8 cellular contexts compared by ENCODE assay signal in genomic region chrX:130171446-130172126, GRCh38. TPM values are rescaled to one million over a fixed set of nuclear protein-coding genes. Genes with fewer than 3 reads are reported as not detected.
DNase-seq lines count a peak whose midpoint lies in the region; ATAC-seq and TF ChIP-seq lines count a peak whose summit lies in the region.

Gene RAB33A, plus strand, starts transcription at chrX:130171962. Its CDS starts 101 bp downstream, at chrX:130172063.

- peak; percentile 25 for DNase-seq in GM20000 (ENCODE audit: low spot score)
- peak; percentile 66 for DNase-seq in NCI-H69 (lab: John Stamatoyannopoulos, UW)
- DNase-seq in activated gamma-delta T cell treated with Interleukin-2 at 50 U/mL for 16 hours, result peak; percentile 23
- DNase-seq in germinal center (ENCODE audit: low spot score), result peak; percentile 33
- DNase-seq in occipital lobe (lab: John Stamatoyannopoulos, UW), result peak; percentile 61
- no peak for DNase-seq in dedifferentiated amniotic fluid mesenchymal stem cell (ENCODE audit: extremely low spot score)

- H3K4me1 ChIP-seq in BLaER1, result peaks cover 40% of the 10 kb centered on the region

- H3K27ac ChIP-seq in BLaER1, result no peak within 1 kb of the TSS

- peaks cover 71% of the 10 kb centered on the region for H3K27me3 ChIP-seq in BLaER1

- TF ChIP-seq CTCF in GM20000 (IDR thresholded peaks at IDR 0.05; ENCODE audit: extremely low read depth, missing control alignments), result no peak

- H3K36me3 ChIP-seq in BLaER1, result no peaks in the 10 kb centered on the region

- ATAC-seq in GM19463 (IDR thresholded peaks at IDR 0.05; ENCODE audit: unreplicated experiment), result no peak

- H3K4me3 ChIP-seq in BLaER1, result peak within 1 kb of the TSS; percentile 56

- peak within 1 kb of the TSS; percentile 57 for H3K4me2 ChIP-seq in BLaER1

- H4K20me1 ChIP-seq in BLaER1, result no peaks in the 10 kb centered on the region

- H3K9me3 ChIP-seq in BLaER1, result peaks cover 14% of the 10 kb centered on the region; the same call in 1 of the 2 replicates

- H3K9ac ChIP-seq in BLaER1, result no peak within 1 kb of the TSS

RNA-seq across cellular contexts. Expression of gene RAB33A, which starts in this region (rescaled TPM):
- 36.5 TPM for total RNA-seq in occipital lobe
